ENCODE assay signal across 1 cellular context in the genomic region with DNA sequence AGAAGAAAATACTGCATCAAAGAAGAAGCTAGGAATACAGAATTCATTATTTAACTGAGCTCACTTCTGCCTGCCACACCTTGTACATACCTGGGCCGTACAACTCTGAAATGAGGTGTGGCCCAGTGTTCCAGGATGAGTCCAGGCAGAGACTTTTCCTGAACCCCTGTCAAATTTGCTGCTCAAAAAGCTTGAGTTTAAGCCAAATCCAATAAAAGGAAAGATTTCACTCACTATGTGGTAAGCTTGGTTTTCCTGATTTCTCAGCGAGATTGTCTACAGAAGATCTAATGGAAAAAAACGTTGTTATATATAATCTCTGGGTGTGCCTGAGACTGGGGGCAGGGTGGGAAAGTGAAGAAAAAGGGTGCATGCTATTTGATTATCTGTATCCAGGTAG.
TF ChIP-seq lines count a peak whose summit lies in the region.

No MANE protein-coding gene starts in this region.

TF ChIP-seq in HCT116, 20 proteins besides CTCF, POLR2A, EP300 and RAD21 (continued from another document):
- TF ChIP-seq, protein P1, sequence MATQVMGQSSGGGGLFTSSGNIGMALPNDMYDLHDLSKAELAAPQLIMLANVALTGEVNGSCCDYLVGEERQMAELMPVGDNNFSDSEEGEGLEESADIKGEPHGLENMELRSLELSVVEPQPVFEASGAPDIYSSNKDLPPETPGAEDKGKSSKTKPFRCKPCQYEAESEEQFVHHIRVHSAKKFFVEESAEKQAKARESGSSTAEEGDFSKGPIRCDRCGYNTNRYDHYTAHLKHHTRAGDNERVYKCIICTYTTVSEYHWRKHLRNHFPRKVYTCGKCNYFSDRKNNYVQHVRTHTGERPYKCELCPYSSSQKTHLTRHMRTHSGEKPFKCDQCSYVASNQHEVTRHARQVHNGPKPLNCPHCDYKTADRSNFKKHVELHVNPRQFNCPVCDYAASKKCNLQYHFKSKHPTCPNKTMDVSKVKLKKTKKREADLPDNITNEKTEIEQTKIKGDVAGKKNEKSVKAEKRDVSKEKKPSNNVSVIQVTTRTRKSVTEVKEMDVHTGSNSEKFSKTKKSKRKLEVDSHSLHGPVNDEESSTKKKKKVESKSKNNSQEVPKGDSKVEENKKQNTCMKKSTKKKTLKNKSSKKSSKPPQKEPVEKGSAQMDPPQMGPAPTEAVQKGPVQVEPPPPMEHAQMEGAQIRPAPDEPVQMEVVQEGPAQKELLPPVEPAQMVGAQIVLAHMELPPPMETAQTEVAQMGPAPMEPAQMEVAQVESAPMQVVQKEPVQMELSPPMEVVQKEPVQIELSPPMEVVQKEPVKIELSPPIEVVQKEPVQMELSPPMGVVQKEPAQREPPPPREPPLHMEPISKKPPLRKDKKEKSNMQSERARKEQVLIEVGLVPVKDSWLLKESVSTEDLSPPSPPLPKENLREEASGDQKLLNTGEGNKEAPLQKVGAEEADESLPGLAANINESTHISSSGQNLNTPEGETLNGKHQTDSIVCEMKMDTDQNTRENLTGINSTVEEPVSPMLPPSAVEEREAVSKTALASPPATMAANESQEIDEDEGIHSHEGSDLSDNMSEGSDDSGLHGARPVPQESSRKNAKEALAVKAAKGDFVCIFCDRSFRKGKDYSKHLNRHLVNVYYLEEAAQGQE (IDR thresholded peaks at IDR 0.05; ENCODE audit: low read depth): no peak
- TF ChIP-seq ZFX (IDR thresholded peaks at IDR 0.05) (no peak), ELF1 (IDR thresholded peaks at IDR 0.05; ENCODE audit: borderline replicate concordance, low read depth) (no peak), CBX3 (IDR thresholded peaks at IDR 0.05; ENCODE audit: low read depth) (no peak), SP1 (IDR thresholded peaks at IDR 0.05; ENCODE audit: low read depth) (no peak), EZH2phosphoT487 (IDR thresholded peaks at IDR 0.05; ENCODE audit: borderline replicate concordance) (no peak)
TF ChIP-seq in HCT116: peak in this region for 0.
